Comparison of ENCODE assay signal across 12 cellular contexts in the genomic region with DNA sequence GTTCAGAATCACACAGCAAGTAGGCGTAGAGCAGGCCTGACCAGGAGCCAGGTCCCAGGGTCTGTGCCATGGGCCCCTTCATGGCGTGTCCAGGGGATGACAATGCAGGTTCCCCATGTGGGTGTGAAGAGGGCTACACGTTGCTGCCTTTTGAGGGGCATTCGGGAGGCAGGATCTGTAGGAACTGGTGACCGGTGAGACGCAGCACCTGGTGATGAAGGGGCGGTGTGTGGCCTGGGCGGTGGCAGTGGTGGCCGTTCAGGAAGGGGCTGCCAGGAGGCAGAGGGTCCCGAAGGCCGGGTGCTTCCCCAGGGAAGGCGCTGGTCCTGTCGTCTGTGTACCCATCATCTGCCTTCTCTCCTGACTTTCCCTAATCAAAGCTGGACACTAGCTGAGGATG. TPM values are rescaled to one million over a fixed set of nuclear protein-coding genes. Genes with fewer than 3 reads are reported as not detected.
"Had no signal": no experiment of that assay in that cellular context is flagged by ENCODE, and none has a peak within 500 bp of the region (broad histone marks: within the 10 kb centered on the region; RNA-seq: fewer than 3 reads in every experiment).

No MANE protein-coding gene starts in this region.

- DNase-seq: activated CD4-positive, alpha-beta T cell treated with anti-CD3 and anti-CD28 coated beads, Interleukin-2, amount 50 U/mL, for 48 hours; activated CD8-positive, alpha-beta memory T cell treated with anti-CD3 and anti-CD28 coated beads, Interleukin-2, amount 10 ng/mL, durations not matched to agents 7 days and 5 days; activated effector memory CD4-positive, alpha-beta T cell treated with anti-CD3 and anti-CD28 coated beads, Interleukin-2, amount 50 U/mL, for 16 hours; activated T-cell treated with anti-CD3 and anti-CD28 coated beads, Interleukin-2, amount 50 U/mL, for 4 hours; natural killer cell; SIG-M5; small intestine; trophoblast cell had no signal

- ATAC-seq: activated CD8-positive, alpha-beta memory T cell treated with anti-CD3 and anti-CD28 coated beads, Interleukin-2, amount 10 ng/mL, durations not matched to agents 7 days and 5 days; activated T-cell treated with anti-CD3 and anti-CD28 coated beads, Interleukin-2, amount 50 U/mL, for 4 hours; natural killer cell had no signal

- H3K9me3 ChIP-seq: breast epithelium had no signal

- H3K27me3 ChIP-seq: breast epithelium had no signal

- H3K4me3 ChIP-seq: lung had no signal

- H3K36me3 ChIP-seq: breast epithelium had no signal

RNA-seq across cellular contexts. Expression of a gene that starts 34.6 kb away (rescaled TPM):
- total RNA-seq: activated CD8-positive, alpha-beta memory T cell treated with anti-CD3 and anti-CD28 coated beads, Interleukin-2, amount 10 ng/mL, durations not matched to agents 7 days and 5 days; activated T-cell treated with anti-CD3 and anti-CD28 coated beads, Interleukin-2, amount 50 U/mL, for 4 hours; natural killer cell; occipital lobe; subcutaneous adipose tissue had no signal
